In the genomic region with DNA sequence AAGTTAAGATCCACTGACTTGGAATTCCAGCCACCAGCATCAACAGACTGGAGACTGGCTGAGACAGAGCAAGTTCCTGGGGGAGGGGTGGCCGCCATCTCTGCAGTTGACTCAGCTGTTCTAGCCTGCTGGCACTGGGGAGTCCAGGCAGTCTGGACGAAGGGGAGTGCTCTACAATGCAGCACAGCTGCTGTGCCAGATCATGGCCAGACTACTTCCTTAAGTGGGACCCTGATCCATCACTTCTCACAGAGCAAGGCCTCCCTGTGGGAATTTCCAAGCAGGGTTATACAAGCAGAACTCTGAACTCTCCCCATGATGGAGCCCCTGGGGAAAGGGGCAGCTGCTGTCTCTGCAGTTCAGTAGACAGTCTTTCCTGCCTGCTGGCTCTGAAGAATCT, we compare ENCODE assay signal across 1 cellular context.
TF ChIP-seq lines count a peak whose summit lies in the region.

No MANE protein-coding gene starts in this region.

TF ChIP-seq in WTC11, 78 proteins besides CTCF, POLR2A, EP300 and RAD21 (continued from another document):
- TF ChIP-seq, protein P1, sequence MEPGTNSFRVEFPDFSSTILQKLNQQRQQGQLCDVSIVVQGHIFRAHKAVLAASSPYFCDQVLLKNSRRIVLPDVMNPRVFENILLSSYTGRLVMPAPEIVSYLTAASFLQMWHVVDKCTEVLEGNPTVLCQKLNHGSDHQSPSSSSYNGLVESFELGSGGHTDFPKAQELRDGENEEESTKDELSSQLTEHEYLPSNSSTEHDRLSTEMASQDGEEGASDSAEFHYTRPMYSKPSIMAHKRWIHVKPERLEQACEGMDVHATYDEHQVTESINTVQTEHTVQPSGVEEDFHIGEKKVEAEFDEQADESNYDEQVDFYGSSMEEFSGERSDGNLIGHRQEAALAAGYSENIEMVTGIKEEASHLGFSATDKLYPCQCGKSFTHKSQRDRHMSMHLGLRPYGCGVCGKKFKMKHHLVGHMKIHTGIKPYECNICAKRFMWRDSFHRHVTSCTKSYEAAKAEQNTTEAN (CRISPR knock-in tag; IDR thresholded peaks at IDR 0.05), result no peak
- TF ChIP-seq ESRRA (CRISPR knock-in tag; IDR thresholded peaks at IDR 0.05; ENCODE audit: borderline replicate concordance) (no peak), SP1 (CRISPR knock-in tag; conservative IDR thresholded peaks at IDR 0.05) (no peak), ELF4 (CRISPR knock-in tag; IDR thresholded peaks at IDR 0.05; ENCODE audit: low read depth) (no peak)
